In the genomic region with DNA sequence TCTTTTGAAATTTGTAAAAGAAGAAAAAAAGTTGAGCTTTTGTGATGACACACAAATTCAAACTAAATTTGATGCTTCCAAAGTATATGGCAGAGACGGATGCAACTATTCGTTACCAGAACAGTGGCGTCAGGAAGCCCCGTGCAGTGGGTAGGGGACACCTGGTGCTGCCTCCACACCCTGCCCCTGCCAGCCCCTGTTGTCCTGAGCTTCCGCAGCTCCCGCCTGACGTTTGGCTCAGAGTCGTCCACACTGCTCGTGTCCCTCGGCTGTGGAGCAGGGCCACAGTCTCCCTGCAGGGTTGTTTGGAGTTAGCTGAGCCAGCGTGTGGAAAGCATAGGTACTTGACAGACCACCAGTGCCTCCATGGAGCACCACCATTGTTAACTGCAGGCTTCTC, we compare ENCODE assay signal across 20 cellular contexts.
"Had no signal": no experiment of that assay in that cellular context is flagged by ENCODE, and none has a peak within 500 bp of the region (broad histone marks: within the 10 kb centered on the region; RNA-seq: fewer than 3 reads in every experiment).

No MANE protein-coding gene starts in this region.

- H3K36me3 ChIP-seq: cardiac muscle cell, colonic mucosa, neural progenitor cell, suprapubic skin had no signal

- H3K27ac ChIP-seq: colonic mucosa, neural progenitor cell, suprapubic skin had no signal

- H3K9ac ChIP-seq: neural progenitor cell had no signal

- H2AFZ ChIP-seq: neural progenitor cell had no signal

- H3K4me3 ChIP-seq: body of pancreas, cardiac muscle cell, colonic mucosa, neural progenitor cell, smooth muscle cell, suprapubic skin, tibial nerve had no signal

- H3K4me1 ChIP-seq: body of pancreas, colonic mucosa had no signal

- DNase-seq: activated CD4-positive, alpha-beta T cell treated with anti-CD3 and anti-CD28 coated beads for 36 hours; activated CD4-positive, CD25-positive, alpha-beta regulatory T cell; activated naive CD4-positive, alpha-beta T cell treated with Interleukin-2 at 50 U/mL for 16 hours; activated T-cell treated with anti-CD3 and anti-CD28 coated beads for 4 hours; activated T-cell treated with anti-CD3 and anti-CD28 coated beads, Interleukin-2, amount 50 U/mL, for 72 hours; cerebellar nuclear complex; colonic mucosa; effector CD8-positive, alpha-beta T cell; foreskin fibroblast; immature natural killer cell; natural killer cell; stimulated activated CD4-positive, alpha-beta T cell treated with anti-CD3 and anti-CD28 coated beads, Interleukin-2, amount 100 ng/mL, for 24 hours; stimulated activated naive CD4-positive, alpha-beta T cell; T-helper 1 cell had no signal

- H3K4me2 ChIP-seq: smooth muscle cell had no signal

- ATAC-seq: activated CD4-positive, alpha-beta T cell treated with anti-CD3 and anti-CD28 coated beads for 36 hours; activated T-cell treated with anti-CD3 and anti-CD28 coated beads, Interleukin-2, amount 50 U/mL, for 72 hours; natural killer cell had no signal

- H3K27me3 ChIP-seq: body of pancreas, cardiac muscle cell, colonic mucosa, neural progenitor cell, suprapubic skin, tibial nerve had no signal

- H3K9me3 ChIP-seq: body of pancreas, colonic mucosa, suprapubic skin, tibial nerve had no signal
